In the genomic region with DNA sequence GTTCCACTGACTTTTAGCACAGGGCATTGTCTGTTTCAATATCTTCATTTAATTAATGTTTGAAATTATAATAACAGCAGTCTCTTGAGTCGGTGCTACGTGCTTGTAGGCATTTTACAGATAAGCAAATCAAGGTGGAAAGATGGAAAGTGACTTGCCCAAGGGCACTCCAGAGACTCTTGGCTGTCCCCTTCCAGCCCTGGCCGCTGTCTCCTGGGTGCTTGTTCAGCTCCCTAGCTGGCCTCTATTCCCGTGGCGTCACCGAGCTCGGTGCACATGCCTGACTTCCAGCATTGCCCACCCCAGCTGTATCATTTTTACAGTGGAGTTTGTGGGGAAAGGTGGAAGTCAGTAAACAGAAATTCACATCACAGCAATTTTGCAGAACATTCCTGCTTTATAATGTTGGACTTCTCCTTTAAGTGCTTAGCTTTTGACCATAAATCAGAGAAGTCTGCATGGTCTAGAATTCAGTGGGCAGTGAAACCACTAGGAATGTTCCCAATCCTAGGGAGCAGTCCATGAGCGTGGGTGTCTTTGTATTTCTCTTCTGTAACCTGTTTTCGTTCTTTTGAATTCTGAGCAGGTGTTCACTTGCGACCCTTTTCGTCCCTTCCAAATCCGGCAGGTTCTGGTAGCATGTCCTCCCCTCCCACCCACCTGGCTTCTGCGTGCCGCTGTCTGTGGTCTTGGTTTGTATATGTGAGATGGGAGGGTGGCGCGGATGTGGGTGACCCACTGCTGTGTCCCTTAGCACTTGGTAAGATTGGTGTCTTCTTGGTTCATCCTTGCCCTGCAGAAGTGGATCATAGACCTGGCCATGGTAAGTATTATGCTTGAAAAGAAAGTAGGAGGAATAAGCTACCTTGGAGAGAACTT, we compare ENCODE assay signal across 17 cellular contexts.
"Had no signal": no experiment of that assay in that cellular context is flagged by ENCODE, and none has a peak within 500 bp of the region (broad histone marks: within the 10 kb centered on the region; RNA-seq: fewer than 3 reads in every experiment).

No MANE protein-coding gene starts in this region.

- H3K4me3 Mint-ChIP-seq: nephron had no signal

- H3K4me3 ChIP-seq: cardiac muscle cell, sigmoid colon, testis, uterus had no signal

- DNase-seq: activated gamma-delta T cell treated with Interleukin-2 at 50 U/mL for 16 hours; activated T-cell treated with anti-CD3 and anti-CD28 coated beads, Interleukin-2, amount 50 U/mL, for 1 hour; dermis blood vessel endothelial cell; effector memory CD4-positive, alpha-beta T cell; foreskin melanocyte; hippocampal formation; nucleus accumbens; sigmoid colon; stimulated activated CD4-positive, alpha-beta T cell treated with anti-CD3 and anti-CD28 coated beads, Interleukin-4, amount 100 ng/mL, for 1 hour; stimulated activated naive CD4-positive, alpha-beta T cell; T-helper 1 cell; testis; trophoblast cell; uterus had no signal

- H3K36me3 Mint-ChIP-seq: activated naive CD4-positive, alpha-beta T cell treated with anti-CD3 and anti-CD28 coated beads, Interleukin-2, amount 50 U/mL, for 72 hours had no signal

- H3K27ac Mint-ChIP-seq: activated naive CD4-positive, alpha-beta T cell treated with anti-CD3 and anti-CD28 coated beads, Interleukin-2, amount 50 U/mL, for 72 hours; nephron had no signal

- H3K27ac ChIP-seq: cardiac muscle cell, sigmoid colon, testis, uterus had no signal

- H3K36me3 ChIP-seq: cardiac muscle cell, uterus had no signal

- H3K9me3 ChIP-seq: sigmoid colon, testis, uterus had no signal

- H3K4me1 ChIP-seq: sigmoid colon, testis, uterus had no signal

- H3K9me3 Mint-ChIP-seq: activated naive CD4-positive, alpha-beta T cell treated with anti-CD3 and anti-CD28 coated beads, Interleukin-2, amount 50 U/mL, for 72 hours; nephron had no signal
